In genomic region chr7:90824386-90825307, GRCh38 we compare ENCODE assay signal across 14 cellular contexts.
DNase-seq lines count a peak whose midpoint lies in the region; ATAC-seq, FAIRE-seq and TF ChIP-seq lines count a peak whose summit lies in the region.
"Had no signal": no experiment of that assay in that cellular context is flagged by ENCODE, and none has a peak within 500 bp of the region (broad histone marks: within the 10 kb centered on the region; RNA-seq: fewer than 3 reads in every experiment).

No MANE protein-coding gene starts in this region.

- ATAC-seq in pancreas, result peak in 3 of 4 donors; percentile 35 to 52 (median 37)

- H3K4me3 ChIP-seq in pancreas, result no peak overlapping the region
- H3K4me3 ChIP-seq: lung, uterus had no signal

- WGBS in pancreas, 2 donors, result 57 to 68% methylated on average over 5 of the region's 5 CpGs

- H3K27me3 ChIP-seq in pancreas, result no peaks in the 10 kb centered on the region
- H3K27me3 ChIP-seq: uterus had no signal

- H3K36me3 ChIP-seq in pancreas, result no peaks in the 10 kb centered on the region
- H3K36me3 ChIP-seq: uterus had no signal

- no peak for TF ChIP-seq CTCF in pancreas (IDR thresholded peaks at IDR 0.05)

- no peak for FAIRE-seq in pancreas (lab: Jason Lieb, UNC)

- peaks cover 0 to 8% (median 0%) of the 10 kb centered on the region in 3 donors for H3K4me1 ChIP-seq in pancreas
- H3K4me1 ChIP-seq: uterus had no signal

- peak; percentile 85 for DNase-seq in EH (ENCODE audit: low read depth)
- DNase-seq in NCI-H226, result peak; percentile 43
- DNase-seq in dermis blood vessel endothelial cell, result peak; percentile 67
- DNase-seq in pancreas, result no peak
- DNase-seq in OCI-M1 (lab: John Stamatoyannopoulos, UW), result no peak
- no peak for DNase-seq in SW480 (ENCODE audit: low spot score)
- no peak for DNase-seq in DMS153 treated with DMSO at 0.1 percent for 48 hours (lab: John Stamatoyannopoulos, UW; ENCODE audit: unreplicated experiment)
- DNase-seq in activated CD8-positive, alpha-beta memory T cell treated with anti-CD3 and anti-CD28 coated beads for 24 hours, result no peak
- DNase-seq: activated CD4-positive, alpha-beta T cell treated with anti-CD3 and anti-CD28 coated beads for 1 hour; cerebellar nuclear complex; DMS153; Right ventricle myocardium superior; uterus had no signal

- intact Hi-C loops in pancreas (cut with DNase I), result no loop called here

- H3K9me3 ChIP-seq in pancreas, result no peaks in the 10 kb centered on the region
- H3K9me3 ChIP-seq: uterus had no signal

- H3K27ac ChIP-seq in pancreas, result no peak overlapping the region

Comparison
In these comparisons a context has a peak if more than half of its experiments do, and no peak if none do; other contexts are left out.
1. DNase-seq: peak in EH (single experiment), NCI-H226 (single experiment) and dermis blood vessel endothelial cell (single experiment); none in pancreas (0 of 6), OCI-M1 (single experiment), SW480 (single experiment), DMS153 treated with DMSO at 0.1 percent for 48 hours (single experiment) and activated CD8-positive, alpha-beta memory T cell treated with anti-CD3 and anti-CD28 coated beads for 24 hours (single experiment).